In the genomic region with DNA sequence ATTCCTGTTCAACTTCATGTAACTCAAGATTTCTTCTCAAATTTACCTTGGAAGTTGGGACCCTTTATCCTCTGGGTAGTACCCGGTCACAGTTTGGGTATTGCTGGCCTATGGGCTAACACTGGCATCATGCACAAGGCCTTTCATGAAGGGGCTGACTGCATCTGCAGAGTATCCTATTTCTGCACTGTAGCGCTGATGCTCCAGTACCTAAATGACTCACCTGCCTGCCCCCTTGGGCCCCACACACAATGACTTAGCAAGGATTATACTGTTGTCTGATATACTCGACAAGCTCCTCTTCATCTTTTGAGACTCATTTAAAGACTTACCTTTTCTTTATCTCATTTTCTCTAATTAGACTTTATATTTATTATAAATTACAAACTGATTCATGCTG, we compare ENCODE assay signal across 17 cellular contexts. TPM values are rescaled to one million over a fixed set of nuclear protein-coding genes. Genes with fewer than 3 reads are reported as not detected.
DNase-seq lines count a peak whose midpoint lies in the region; ATAC-seq and TF ChIP-seq lines count a peak whose summit lies in the region.
"Had no signal": no experiment of that assay in that cellular context is flagged by ENCODE, and none has a peak within 500 bp of the region (broad histone marks: within the 10 kb centered on the region; RNA-seq: fewer than 3 reads in every experiment).

No MANE protein-coding gene starts in this region.

- no peak overlapping the region for H3K4me3 Mint-ChIP-seq in stimulated activated naive CD8-positive, alpha-beta T cell treated with anti-CD3 and anti-CD28 coated beads, Interleukin-15, amount 100 ng/mL, for 72 hours
- H3K4me3 Mint-ChIP-seq: T-helper 2 cell treated with Interferon-gamma antibody and Interleukin-4, amounts not matched to agents 5 μg/mL and 100 μg/mL, for 36 hours had no signal

- peaks cover 18% of the 10 kb centered on the region; the same call in 1 of the 2 replicates for H3K27me3 ChIP-seq in PC-3 (ENCODE audit: low read length)
- 0 out of 2 replicates have a peak, but pooled peaks cover 2% of the 10 kb centered on the region for H3K27me3 ChIP-seq in HAP-1 (ENCODE audit: low read depth)
- H3K27me3 ChIP-seq: pancreas had no signal

- no peak overlapping the region for H3K9ac ChIP-seq in PC-3 (ENCODE audit: low read length)

- no peaks in the 10 kb centered on the region for H3K36me3 ChIP-seq in PC-3 (ENCODE audit: low read depth, low read length)
- no peaks in the 10 kb centered on the region for H3K36me3 ChIP-seq in HAP-1 (replicated peaks)
- H3K36me3 ChIP-seq: left ventricle myocardium inferior, pancreas had no signal

- no peaks in the 10 kb centered on the region for H3K27me3 Mint-ChIP-seq in stimulated activated naive CD8-positive, alpha-beta T cell treated with anti-CD3 and anti-CD28 coated beads, Interleukin-15, amount 100 ng/mL, for 72 hours

- no peaks in the 10 kb centered on the region for H4K20me1 ChIP-seq in PC-3 (ENCODE audit: low read length)

- no peaks in the 10 kb centered on the region for H3K79me2 ChIP-seq in PC-3 (ENCODE audit: low read length)

- CTCF ChIA-PET in PC-3 (lab: Charles Lee): no interaction called here

- H3K27ac Mint-ChIP-seq in stimulated activated naive CD8-positive, alpha-beta T cell treated with anti-CD3 and anti-CD28 coated beads, Interleukin-15, amount 100 ng/mL, for 72 hours: no peak overlapping the region
- H3K27ac Mint-ChIP-seq: T-helper 2 cell treated with Interferon-gamma antibody and Interleukin-4, amounts not matched to agents 5 μg/mL and 100 μg/mL, for 36 hours had no signal

- peaks cover 9% of the 10 kb centered on the region for H3K9me3 ChIP-seq in PC-3 (ENCODE audit: low read length)
- no peaks in the 10 kb centered on the region; the same call in 1 of the 2 replicates for H3K9me3 ChIP-seq in HAP-1
- H3K9me3 ChIP-seq: pancreas had no signal

- H3K4me2 ChIP-seq in PC-3 (ENCODE audit: low read length): no peak overlapping the region
- H3K4me2 ChIP-seq: smooth muscle cell had no signal

- H3K27ac ChIP-seq in PC-3 (ENCODE audit: low read length): no peak overlapping the region
- H3K27ac ChIP-seq: HL-60, left ventricle myocardium inferior, pancreas had no signal

- no peak overlapping the region for H2AFZ ChIP-seq in PC-3 (ENCODE audit: low read length)

- H3K4me3 ChIP-seq in PC-3 (ENCODE audit: low read length) (no peak overlapping the region), HAP-1 (no peak overlapping the region)
- H3K4me3 ChIP-seq: left ventricle myocardium inferior, pancreas, smooth muscle cell had no signal

- no peak for TF ChIP-seq CTCF in PC-3 (conservative IDR thresholded peaks at IDR 0.05; ENCODE audit: low read depth, low read length)

- H3K4me1 ChIP-seq in PC-3 (ENCODE audit: insufficient read depth, low read length): no peaks in the 10 kb centered on the region
- H3K4me1 ChIP-seq in HAP-1: no peaks in the 10 kb centered on the region
- H3K4me1 ChIP-seq: left ventricle myocardium inferior, pancreas had no signal

- BruUV-seq in PC-3 (replicated peaks; lab: Mats Ljungman, UMichigan): no TSS peak

- peak in 1 of 2 donors; percentile 11 for DNase-seq in stimulated activated naive CD8-positive, alpha-beta T cell treated with anti-CD3 and anti-CD28 coated beads, Interleukin-15, amount 100 ng/mL, for 72 hours
- no peak for DNase-seq in stimulated activated naive CD8-positive, alpha-beta T cell treated with anti-CD3 and anti-CD28 coated beads, Interleukin-15, Interleukin-2, amounts not matched to agents 100 U/mL and 50 U/mL, for 24 hours
- DNase-seq in PC-3 (peak; percentile 33), MV-4-11 (lab: John Stamatoyannopoulos, UW) (no peak), UCSD-AML1 (lab: John Stamatoyannopoulos, UW; ENCODE audit: unreplicated experiment) (no peak), HAP-1 (ENCODE audit: low spot score in 2 of 2) (no peak), T-helper 9 cell (no peak)
- DNase-seq: activated CD4-positive, alpha-beta T cell treated with anti-CD3 and anti-CD28 coated beads, Interleukin-2, amount 50 U/mL, for 4 hours; effector memory CD4-positive, alpha-beta T cell; Karpas-422; left ventricle myocardium inferior; NCI-H1694; pancreas had no signal

- intact Hi-C loops in PC-3 (cut with micrococcal nuclease): no loop called here

- ATAC-seq in stimulated activated naive CD8-positive, alpha-beta T cell treated with anti-CD3 and anti-CD28 coated beads, Interleukin-15, amount 100 ng/mL, for 72 hours: peak; percentile 37
- no peak for ATAC-seq in stimulated activated naive CD8-positive, alpha-beta T cell treated with anti-CD3 and anti-CD28 coated beads, Interleukin-15, Interleukin-2, amounts not matched to agents 100 U/mL and 50 U/mL, for 24 hours
- ATAC-seq in HG02852 (IDR thresholded peaks at IDR 0.05; ENCODE audit: unreplicated experiment) (peak; percentile 77), PC-3 (no peak)
- ATAC-seq: pancreas had no signal

- no peaks in the 10 kb centered on the region for H3K9me2 ChIP-seq in PC-3 (replicated peaks; ENCODE audit: low read length)

- H3K4me1 Mint-ChIP-seq in stimulated activated naive CD8-positive, alpha-beta T cell treated with anti-CD3 and anti-CD28 coated beads, Interleukin-15, amount 100 ng/mL, for 72 hours: no peaks in the 10 kb centered on the region

- POLR2A ChIA-PET in PC-3 (lab: Charles Lee; ENCODE audit: unreplicated experiment): no interaction called here

- H3F3A ChIP-seq in PC-3 (ENCODE audit: low read length, unreplicated experiment): no peaks in the 10 kb centered on the region

- in situ Hi-C loops in HAP-1 (cut with MboI; ENCODE audit: low sequenced_read_pairs): no loop called here

- H3K9me3 Mint-ChIP-seq in stimulated activated naive CD8-positive, alpha-beta T cell treated with anti-CD3 and anti-CD28 coated beads, Interleukin-15, amount 100 ng/mL, for 72 hours: peaks cover 6 to 7% of the 10 kb centered on the region in 2 donors

RNA-seq across cellular contexts. Expression of a gene that starts 39.9 kb away (rescaled TPM):
- total RNA-seq in PC-3 (2014; rRNA removed): not detected in 2 replicates

Comparison
In these comparisons a context has a peak if more than half of its experiments do, and no peak if none do; other contexts are left out.
1. ATAC-seq: peak in stimulated activated naive CD8-positive, alpha-beta T cell treated with anti-CD3 and anti-CD28 coated beads, Interleukin-15, amount 100 ng/mL, for 72 hours (single experiment) and HG02852 (single experiment); none in stimulated activated naive CD8-positive, alpha-beta T cell treated with anti-CD3 and anti-CD28 coated beads, Interleukin-15, Interleukin-2, amounts not matched to agents 100 U/mL and 50 U/mL, for 24 hours (single experiment) and PC-3 (single experiment).